In the genomic region with DNA sequence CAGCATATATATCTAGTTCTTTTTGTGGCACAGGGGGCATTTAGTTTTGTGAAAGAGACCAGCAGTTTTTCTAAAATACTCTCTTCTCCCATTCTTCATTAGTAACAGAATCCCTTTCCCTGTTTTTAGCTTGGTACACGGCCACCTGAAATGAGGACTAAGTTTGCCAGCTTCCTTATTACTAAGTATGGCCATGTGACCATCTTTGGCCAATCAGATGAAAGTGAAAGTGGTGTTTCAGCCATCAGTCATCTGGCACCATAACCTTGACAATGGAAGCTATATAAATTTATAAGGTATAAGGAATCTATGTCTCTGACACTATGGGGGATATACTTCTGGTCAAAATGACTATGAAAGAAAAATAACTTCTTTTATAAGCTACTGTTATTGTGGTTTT, we compare ENCODE assay signal across 13 cellular contexts.
DNase-seq lines count a peak whose midpoint lies in the region; ATAC-seq and TF ChIP-seq lines count a peak whose summit lies in the region.
"Had no signal": no experiment of that assay in that cellular context is flagged by ENCODE, and none has a peak within 500 bp of the region (broad histone marks: within the 10 kb centered on the region; RNA-seq: fewer than 3 reads in every experiment).

No MANE protein-coding gene starts in this region.

- intact Hi-C loops in activated naive CD4-positive, alpha-beta T cell treated with anti-CD3 and anti-CD28 coated beads for 36 hours (cut with micrococcal nuclease) = loop anchor here (5.0 kb wide), 1 partner anchor 38 kb away; no protein-coding TSS in a partner anchor

- H3K9me3 Mint-ChIP-seq in activated naive CD4-positive, alpha-beta T cell treated with anti-CD3 and anti-CD28 coated beads for 36 hours = no peaks in the 10 kb centered on the region
- H3K9me3 Mint-ChIP-seq in WTC11 = 0 out of 2 replicates have a peak, but pooled peaks cover 3% of the 10 kb centered on the region
- H3K9me3 Mint-ChIP-seq in stimulated activated effector memory CD8-positive, alpha-beta T cell treated with anti-CD3 and anti-CD28 coated beads, Interleukin-12 subunit alpha, Interleukin-12 subunit beta, amount 100 ng/mL, for 72 hours = no peaks in the 10 kb centered on the region

- H3K4me1 Mint-ChIP-seq in activated naive CD4-positive, alpha-beta T cell treated with anti-CD3 and anti-CD28 coated beads for 36 hours (ENCODE audit: low read depth) = peaks cover 50% of the 10 kb centered on the region
- H3K4me1 Mint-ChIP-seq in WTC11 = peaks cover 11% of the 10 kb centered on the region
- peaks cover 44% of the 10 kb centered on the region for H3K4me1 Mint-ChIP-seq in stimulated activated effector memory CD8-positive, alpha-beta T cell treated with anti-CD3 and anti-CD28 coated beads, Interleukin-12 subunit alpha, Interleukin-12 subunit beta, amount 100 ng/mL, for 72 hours

- H3K27me3 Mint-ChIP-seq in activated naive CD4-positive, alpha-beta T cell treated with anti-CD3 and anti-CD28 coated beads for 36 hours (ENCODE audit: low read depth) = no peaks in the 10 kb centered on the region
- no peaks in the 10 kb centered on the region for H3K27me3 Mint-ChIP-seq in WTC11 (ENCODE audit: low read depth)
- H3K27me3 Mint-ChIP-seq: activated B cell treated with CpG ODN at 0.5 μM for 24 hours; central memory CD8-positive, alpha-beta T cell had no signal

- no peaks in the 10 kb centered on the region for H3K36me3 Mint-ChIP-seq in activated naive CD4-positive, alpha-beta T cell treated with anti-CD3 and anti-CD28 coated beads for 36 hours (ENCODE audit: low read depth)
- H3K36me3 Mint-ChIP-seq in WTC11 = no peaks in the 10 kb centered on the region
- H3K36me3 Mint-ChIP-seq in stimulated activated effector memory CD8-positive, alpha-beta T cell treated with anti-CD3 and anti-CD28 coated beads, Interleukin-12 subunit alpha, Interleukin-12 subunit beta, amount 100 ng/mL, for 72 hours = peaks cover under 1% of the 10 kb centered on the region

- no peak overlapping the region for H3K4me3 Mint-ChIP-seq in activated naive CD4-positive, alpha-beta T cell treated with anti-CD3 and anti-CD28 coated beads for 36 hours
- H3K4me3 Mint-ChIP-seq in WTC11 = no peak overlapping the region
- H3K4me3 Mint-ChIP-seq in stimulated activated effector memory CD8-positive, alpha-beta T cell treated with anti-CD3 and anti-CD28 coated beads, Interleukin-12 subunit alpha, Interleukin-12 subunit beta, amount 100 ng/mL, for 72 hours = no peak overlapping the region
- H3K4me3 Mint-ChIP-seq: activated B cell treated with CpG ODN at 0.5 μM for 24 hours; central memory CD8-positive, alpha-beta T cell had no signal

- no peak for TF ChIP-seq CTCF in WTC11 (IDR thresholded peaks at IDR 0.05)

- POLR2A ChIA-PET in WTC11 (lab: Charles Lee) = no interaction called here

- ATAC-seq in WTC11 = no peak
- ATAC-seq in stimulated activated effector memory CD8-positive, alpha-beta T cell treated with anti-CD3 and anti-CD28 coated beads, Interleukin-12 subunit alpha, Interleukin-12 subunit beta, amount 100 ng/mL, for 72 hours = no peak
- no peak for ATAC-seq in HG03342 (IDR thresholded peaks at IDR 0.05; ENCODE audit: unreplicated experiment)

- CTCF ChIA-PET in activated naive CD4-positive, alpha-beta T cell treated with anti-CD3 and anti-CD28 coated beads for 36 hours (lab: Charles Lee) = interaction anchor here (0.6 to 0.8 kb wide), 2 partner anchors 93 to 136 kb away, joined by 3 read pairs; no protein-coding TSS in a partner anchor
- CTCF ChIA-PET in WTC11 (lab: Charles Lee) = no interaction called here

- peak; percentile 14 for DNase-seq in activated naive CD4-positive, alpha-beta T cell treated with anti-CD3 and anti-CD28 coated beads for 36 hours
- no peak for DNase-seq in activated naive CD4-positive, alpha-beta T cell treated with anti-CD3 and anti-CD28 coated beads, Interleukin-2, amount 50 U/mL, for 16 hours
- DNase-seq in LoVo (ENCODE audit: low spot score) (peak; percentile 12), WTC11 (ENCODE audit: low spot score) (no peak), renal cortical epithelial cell (ENCODE audit: low read depth) (peak; percentile 3), OCI-M2 (lab: John Stamatoyannopoulos, UW; ENCODE audit: unreplicated experiment) (no peak)
- no peak for DNase-seq in stimulated activated effector memory CD8-positive, alpha-beta T cell treated with anti-CD3 and anti-CD28 coated beads, Interleukin-12 subunit alpha, Interleukin-12 subunit beta, amount 100 ng/mL, for 72 hours (ENCODE audit: low spot score in 2 of 2)
- DNase-seq: activated B cell treated with CpG ODN at 0.5 μM for 24 hours; activated effector memory CD4-positive, alpha-beta T cell treated with Interleukin-2 at 50 U/mL for 16 hours; mesenchymal stem cell; NCI-H510A had no signal

- no peak overlapping the region for H3K27ac Mint-ChIP-seq in activated naive CD4-positive, alpha-beta T cell treated with anti-CD3 and anti-CD28 coated beads for 36 hours
- no peak overlapping the region for H3K27ac Mint-ChIP-seq in WTC11
- H3K27ac Mint-ChIP-seq in stimulated activated effector memory CD8-positive, alpha-beta T cell treated with anti-CD3 and anti-CD28 coated beads, Interleukin-12 subunit alpha, Interleukin-12 subunit beta, amount 100 ng/mL, for 72 hours = no peak overlapping the region
- H3K27ac Mint-ChIP-seq: activated B cell treated with CpG ODN at 0.5 μM for 24 hours had no signal

TF ChIP-seq in WTC11, 78 proteins besides CTCF, POLR2A, EP300 and RAD21:
- TF ChIP-seq USF2 (CRISPR knock-in tag; IDR thresholded peaks at IDR 0.05) = peak; percentile 54
- no peak for TF ChIP-seq ZNF396 (CRISPR knock-in tag; IDR thresholded peaks at IDR 0.05; ENCODE audit: borderline replicate concordance)

Comparison
In these comparisons a context has a peak if more than half of its experiments do, and no peak if none do; other contexts are left out.
1. DNase-seq: peak in activated naive CD4-positive, alpha-beta T cell treated with anti-CD3 and anti-CD28 coated beads for 36 hours (single experiment), LoVo (single experiment) and renal cortical epithelial cell (single experiment); none in activated naive CD4-positive, alpha-beta T cell treated with anti-CD3 and anti-CD28 coated beads, Interleukin-2, amount 50 U/mL, for 16 hours (single experiment), WTC11 (single experiment), stimulated activated effector memory CD8-positive, alpha-beta T cell treated with anti-CD3 and anti-CD28 coated beads, Interleukin-12 subunit alpha, Interleukin-12 subunit beta, amount 100 ng/mL, for 72 hours (0 of 2) and OCI-M2 (single experiment).